In genomic region chr2:218671654-218672566, GRCh38 we compare ENCODE assay signal across 8 cellular contexts. TPM values are rescaled to one million over a fixed set of nuclear protein-coding genes. Genes with fewer than 3 reads are reported as not detected.
DNase-seq lines count a peak whose midpoint lies in the region; ATAC-seq, FAIRE-seq and TF ChIP-seq lines count a peak whose summit lies in the region.

A gene with protein sequence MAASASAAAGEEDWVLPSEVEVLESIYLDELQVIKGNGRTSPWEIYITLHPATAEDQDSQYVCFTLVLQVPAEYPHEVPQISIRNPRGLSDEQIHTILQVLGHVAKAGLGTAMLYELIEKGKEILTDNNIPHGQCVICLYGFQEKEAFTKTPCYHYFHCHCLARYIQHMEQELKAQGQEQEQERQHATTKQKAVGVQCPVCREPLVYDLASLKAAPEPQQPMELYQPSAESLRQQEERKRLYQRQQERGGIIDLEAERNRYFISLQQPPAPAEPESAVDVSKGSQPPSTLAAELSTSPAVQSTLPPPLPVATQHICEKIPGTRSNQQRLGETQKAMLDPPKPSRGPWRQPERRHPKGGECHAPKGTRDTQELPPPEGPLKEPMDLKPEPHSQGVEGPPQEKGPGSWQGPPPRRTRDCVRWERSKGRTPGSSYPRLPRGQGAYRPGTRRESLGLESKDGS (minus strand): TSS chr2:218672002. CDS start chr2:218671970, 32 bp downstream.
A gene with protein sequence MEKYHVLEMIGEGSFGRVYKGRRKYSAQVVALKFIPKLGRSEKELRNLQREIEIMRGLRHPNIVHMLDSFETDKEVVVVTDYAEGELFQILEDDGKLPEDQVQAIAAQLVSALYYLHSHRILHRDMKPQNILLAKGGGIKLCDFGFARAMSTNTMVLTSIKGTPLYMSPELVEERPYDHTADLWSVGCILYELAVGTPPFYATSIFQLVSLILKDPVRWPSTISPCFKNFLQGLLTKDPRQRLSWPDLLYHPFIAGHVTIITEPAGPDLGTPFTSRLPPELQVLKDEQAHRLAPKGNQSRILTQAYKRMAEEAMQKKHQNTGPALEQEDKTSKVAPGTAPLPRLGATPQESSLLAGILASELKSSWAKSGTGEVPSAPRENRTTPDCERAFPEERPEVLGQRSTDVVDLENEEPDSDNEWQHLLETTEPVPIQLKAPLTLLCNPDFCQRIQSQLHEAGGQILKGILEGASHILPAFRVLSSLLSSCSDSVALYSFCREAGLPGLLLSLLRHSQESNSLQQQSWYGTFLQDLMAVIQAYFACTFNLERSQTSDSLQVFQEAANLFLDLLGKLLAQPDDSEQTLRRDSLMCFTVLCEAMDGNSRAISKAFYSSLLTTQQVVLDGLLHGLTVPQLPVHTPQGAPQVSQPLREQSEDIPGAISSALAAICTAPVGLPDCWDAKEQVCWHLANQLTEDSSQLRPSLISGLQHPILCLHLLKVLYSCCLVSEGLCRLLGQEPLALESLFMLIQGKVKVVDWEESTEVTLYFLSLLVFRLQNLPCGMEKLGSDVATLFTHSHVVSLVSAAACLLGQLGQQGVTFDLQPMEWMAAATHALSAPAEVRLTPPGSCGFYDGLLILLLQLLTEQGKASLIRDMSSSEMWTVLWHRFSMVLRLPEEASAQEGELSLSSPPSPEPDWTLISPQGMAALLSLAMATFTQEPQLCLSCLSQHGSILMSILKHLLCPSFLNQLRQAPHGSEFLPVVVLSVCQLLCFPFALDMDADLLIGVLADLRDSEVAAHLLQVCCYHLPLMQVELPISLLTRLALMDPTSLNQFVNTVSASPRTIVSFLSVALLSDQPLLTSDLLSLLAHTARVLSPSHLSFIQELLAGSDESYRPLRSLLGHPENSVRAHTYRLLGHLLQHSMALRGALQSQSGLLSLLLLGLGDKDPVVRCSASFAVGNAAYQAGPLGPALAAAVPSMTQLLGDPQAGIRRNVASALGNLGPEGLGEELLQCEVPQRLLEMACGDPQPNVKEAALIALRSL (N-terminal part only) (plus strand): TSS chr2:218672086. CDS start chr2:218672830, 744 bp downstream.

- no peaks in the 10 kb centered on the region for H3K9me3 ChIP-seq in kidney (ENCODE audit: control insufficient read depth in 1 of 2, low read length in 2 of 2)

- no peak for TF ChIP-seq CTCF in kidney (IDR thresholded peaks at IDR 0.05; ENCODE audit: borderline replicate concordance, extremely low read depth, insufficient read depth)

- peak within 1 kb of the TSS; percentile 89 to 94 for H3K4me3 ChIP-seq in kidney (ENCODE audit: low read length in 2 of 2)

- H3K27ac ChIP-seq in kidney (ENCODE audit: low read depth in 2 of 2, low read length in 2 of 2), result peak within 1 kb of the TSS; percentile 1 to 69

- intact Hi-C loops in kidney (cut with DNase I), result no loop called here

- FAIRE-seq in kidney (lab: Jason Lieb, UNC), result no peak

- H3K9ac ChIP-seq in kidney (ENCODE audit: low read length in 2 of 2), result peak within 1 kb of the TSS; percentile 85 to 86

- H3K4me1 ChIP-seq in kidney (ENCODE audit: control insufficient read depth in 1 of 2, insufficient read depth in 1 of 2, low read depth in 1 of 2, low read length in 2 of 2), result peaks cover 0 to 10% of the 10 kb centered on the region in 2 donors

- H3K36me3 ChIP-seq in kidney (ENCODE audit: control insufficient read depth in 1 of 2, insufficient read depth in 2 of 2, low read length in 2 of 2), result peaks cover 8 to 13% of the 10 kb centered on the region in 2 donors

- DNase-seq in AG20443 (ENCODE audit: low spot score) (peak; percentile 97), NCI-H460 (ENCODE audit: extremely low read depth, low read depth) (peak; percentile 71), cerebellar nuclear complex (lab: John Stamatoyannopoulos, UW) (peak; percentile 10 to 80), kidney (peak; percentile 95)
- DNase-seq in activated CD4-positive, alpha-beta T cell treated with anti-CD3 and anti-CD28 coated beads for 1 hour, result peak; percentile 70
- peak; percentile 90 for DNase-seq in stimulated activated CD4-positive, alpha-beta T cell treated with anti-CD3 and anti-CD28 coated beads, Interleukin-15, amount 100 ng/mL, for 24 hours

- peak; percentile 94 for ATAC-seq in GM19035 (IDR thresholded peaks at IDR 0.05; ENCODE audit: unreplicated experiment)
- ATAC-seq in HG03342 (IDR thresholded peaks at IDR 0.05; ENCODE audit: unreplicated experiment), result peak; percentile 98

RNA-seq across cellular contexts. Expression of the first gene that starts in this region (rescaled TPM):
- total RNA-seq in NCI-H460 (2014; rRNA removed; shearing (Covaris generic)), result 33.5 and 34.9 TPM in 2 replicates
- 48.6 and 97.5 TPM in 2 replicates for polyA plus RNA-seq in NCI-H460 (2014; cell fraction: nucleus; rRNA removed)
- 30.2 TPM for total RNA-seq in kidney
- 27.8 TPM for polyA plus RNA-seq in kidney (ENCODE audit: insufficient read depth, low read depth, low replicate concordance)

RNA-seq across cellular contexts. Expression of the second gene that starts in this region (rescaled TPM):
- total RNA-seq in NCI-H460 (2014; rRNA removed; shearing (Covaris generic)), result 14.9 and 26.8 TPM in 2 replicates
- 59.8 and 66.1 TPM in 2 replicates for polyA plus RNA-seq in NCI-H460 (2014; cell fraction: nucleus; rRNA removed)
- 53.7 TPM for total RNA-seq in kidney
- polyA plus RNA-seq in kidney (ENCODE audit: insufficient read depth, low read depth, low replicate concordance), result 18.5 TPM

Comparison
In these comparisons a context has a peak if more than half of its experiments do, and no peak if none do; other contexts are left out.
1. Peak in every context shown above with its lines: DNase-seq, ATAC-seq, H3K4me3 ChIP-seq and H3K27ac ChIP-seq.
2. DNase-seq: peak in every context shown above with its lines; median percentile 97 in AG20443; 95 in kidney; 90 in stimulated activated CD4-positive, alpha-beta T cell treated with anti-CD3 and anti-CD28 coated beads, Interleukin-15, amount 100 ng/mL, for 24 hours; 71 in NCI-H460; 70 in activated CD4-positive, alpha-beta T cell treated with anti-CD3 and anti-CD28 coated beads for 1 hour; 45 in cerebellar nuclear complex.